12 cellular contexts compared by ENCODE assay signal in genomic region chr7:129742267-129742666, GRCh38.
DNase-seq lines count a peak whose midpoint lies in the region; ATAC-seq and TF ChIP-seq lines count a peak whose summit lies in the region.
"Had no signal": no experiment of that assay in that cellular context is flagged by ENCODE, and none has a peak within 500 bp of the region (broad histone marks: within the 10 kb centered on the region; RNA-seq: fewer than 3 reads in every experiment).

No MANE protein-coding gene starts in this region.

- DNase-seq in NCI-H146 (lab: John Stamatoyannopoulos, UW), result peak; percentile 18
- no peak for DNase-seq in NCI-H146 treated with DMSO at 0.1 percent for 48 hours (lab: John Stamatoyannopoulos, UW; ENCODE audit: unreplicated experiment)
- DNase-seq in heart right ventricle, result no peak
- no peak for DNase-seq in left ventricle myocardium inferior
- no peak for DNase-seq in WTC11 (ENCODE audit: low spot score)
- no peak for DNase-seq in psoas muscle
- no peak for DNase-seq in globus pallidus (ENCODE audit: low spot score)
- DNase-seq: 8988T had no signal

- peaks cover 48% of the 10 kb centered on the region for H3K4me1 Mint-ChIP-seq in WTC11

- no peaks in the 10 kb centered on the region for H3K9me3 Mint-ChIP-seq in WTC11

- no peaks in the 10 kb centered on the region for H3K27me3 Mint-ChIP-seq in WTC11 (ENCODE audit: low read depth)

- H3K4me3 Mint-ChIP-seq in WTC11, result peak overlapping the region; percentile 1; the same call in 1 of the 2 replicates

- CTCF ChIA-PET in WTC11 (lab: Charles Lee), result interaction anchor here (4.6 kb wide), 1 partner anchor 83 kb away, joined by 26 read pairs; no protein-coding TSS in a partner anchor

- H3K27me3 ChIP-seq in heart right ventricle (no peaks in the 10 kb centered on the region), left ventricle myocardium inferior (ENCODE audit: low read depth) (no peaks in the 10 kb centered on the region), psoas muscle (ENCODE audit: insufficient read depth in 3 of 3, low read length in 2 of 3) (no peaks in the 10 kb centered on the region)
- H3K27me3 ChIP-seq: BLaER1 treated with 17β-estradiol and CSF1 and Interleukin-3, amounts not matched to agents 10 nM and 100 nM had no signal

- H3K4me3 ChIP-seq in heart right ventricle, result no peak overlapping the region
- H3K4me3 ChIP-seq in left ventricle myocardium inferior, result no peak overlapping the region
- H3K4me3 ChIP-seq in psoas muscle, result no peak overlapping the region
- H3K4me3 ChIP-seq: BLaER1 treated with 17β-estradiol and CSF1 and Interleukin-3, amounts not matched to agents 10 nM and 100 nM; HAP-1 had no signal

- H3K4me1 ChIP-seq in heart right ventricle, result peaks cover 3 to 58% (median 38%) of the 10 kb centered on the region in 9 donors
- peaks cover 51% of the 10 kb centered on the region for H3K4me1 ChIP-seq in left ventricle myocardium inferior
- peaks cover 38% of the 10 kb centered on the region for H3K4me1 ChIP-seq in psoas muscle
- H3K4me1 ChIP-seq: HAP-1 had no signal

- no peaks in the 10 kb centered on the region for H3K9me3 ChIP-seq in heart right ventricle
- H3K9me3 ChIP-seq in left ventricle myocardium inferior (replicated peaks), result no peaks in the 10 kb centered on the region
- no peaks in the 10 kb centered on the region for H3K9me3 ChIP-seq in psoas muscle
- H3K9me3 ChIP-seq: BLaER1 treated with 17β-estradiol and CSF1 and Interleukin-3, amounts not matched to agents 10 nM and 100 nM; HAP-1 had no signal

- H3K36me3 ChIP-seq in heart right ventricle (peaks cover 0 to 70% (median 0%) of the 10 kb centered on the region in 9 donors), left ventricle myocardium inferior (peaks cover 18% of the 10 kb centered on the region), psoas muscle (ENCODE audit: insufficient read depth in 1 of 2, low read depth in 1 of 2) (peaks cover 1 to 12% of the 10 kb centered on the region in 2 donors)
- H3K36me3 ChIP-seq: HAP-1 had no signal

- intact Hi-C loops in heart right ventricle (cut with DNase I) (no loop called here), left ventricle myocardium inferior (cut with micrococcal nuclease) (no loop called here), psoas muscle (cut with DNase I) (loop anchor here in 1 of 2 donors (5.0 to 10.0 kb wide), 3 partner anchors 55 to 263 kb away; no protein-coding TSS in a partner anchor)

- 0 out of 2 replicates have a peak overlapping the region, but pooled peaks have one; percentile 30 for H3K27ac Mint-ChIP-seq in WTC11

- ATAC-seq in heart right ventricle, result peak in 5 of 8 donors; percentile 18 to 74 (median 28)
- ATAC-seq in WTC11, result peak; percentile 36
- no peak for ATAC-seq in psoas muscle
- ATAC-seq in HG03135 (IDR thresholded peaks at IDR 0.05; ENCODE audit: unreplicated experiment), result no peak
- ATAC-seq: HepG2 had no signal

- H3K27ac ChIP-seq in heart right ventricle (no peak overlapping the region), left ventricle myocardium inferior (replicated peaks) (no peak overlapping the region), psoas muscle (peak overlapping the region; percentile 86)
- H3K27ac ChIP-seq: BLaER1 treated with 17β-estradiol and CSF1 and Interleukin-3, amounts not matched to agents 10 nM and 100 nM had no signal

- WGBS in heart right ventricle, 2 donors, result 43 to 54% methylated on average over 5 of the region's 5 CpGs
- WGBS in psoas muscle, 3 donors, result 83 to 95% (median 86%) methylated on average over 5 of the region's 5 CpGs

- TF ChIP-seq CTCF in heart right ventricle (IDR thresholded peaks at IDR 0.05) (no peak), left ventricle myocardium inferior (IDR thresholded peaks at IDR 0.05; ENCODE audit: borderline replicate concordance) (no peak), WTC11 (IDR thresholded peaks at IDR 0.05) (no peak), psoas muscle (IDR thresholded peaks at IDR 0.05) (no peak)

- POLR2A ChIA-PET in WTC11 (lab: Charles Lee), result no interaction called here

- H3K36me3 Mint-ChIP-seq in WTC11, result peaks cover 3% of the 10 kb centered on the region

TF ChIP-seq in WTC11, 78 proteins besides CTCF, POLR2A, EP300 and RAD21:
- no peak for TF ChIP-seq ESRRA (CRISPR knock-in tag; IDR thresholded peaks at IDR 0.05; ENCODE audit: borderline replicate concordance)
- no peak for TF ChIP-seq ATF1 (CRISPR knock-in tag; IDR thresholded peaks at IDR 0.05)
- TF ChIP-seq, protein P1, sequence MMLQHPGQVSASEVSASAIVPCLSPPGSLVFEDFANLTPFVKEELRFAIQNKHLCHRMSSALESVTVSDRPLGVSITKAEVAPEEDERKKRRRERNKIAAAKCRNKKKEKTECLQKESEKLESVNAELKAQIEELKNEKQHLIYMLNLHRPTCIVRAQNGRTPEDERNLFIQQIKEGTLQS (CRISPR knock-in tag; conservative IDR thresholded peaks at IDR 0.05), result no peak
- TF ChIP-seq ZNF425 (CRISPR knock-in tag; conservative IDR thresholded peaks at IDR 0.05), result no peak
- TF ChIP-seq ZNF423 (CRISPR knock-in tag; IDR thresholded peaks at IDR 0.05), result no peak
- no peak for TF ChIP-seq E2F5 (CRISPR knock-in tag; IDR thresholded peaks at IDR 0.05)
- TF ChIP-seq ZNF121 (CRISPR knock-in tag; IDR thresholded peaks at IDR 0.05), result no peak
- TF ChIP-seq FOXJ3 (CRISPR knock-in tag; IDR thresholded peaks at IDR 0.05; ENCODE audit: borderline replicate concordance), result no peak
- no peak for TF ChIP-seq GRHL2 (CRISPR knock-in tag; IDR thresholded peaks at IDR 0.05; ENCODE audit: insufficient replicate concordance, severe bottlenecking)
- TF ChIP-seq, protein P2, sequence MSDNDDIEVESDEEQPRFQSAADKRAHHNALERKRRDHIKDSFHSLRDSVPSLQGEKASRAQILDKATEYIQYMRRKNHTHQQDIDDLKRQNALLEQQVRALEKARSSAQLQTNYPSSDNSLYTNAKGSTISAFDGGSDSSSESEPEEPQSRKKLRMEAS (CRISPR knock-in tag; IDR thresholded peaks at IDR 0.05), result no peak
- no peak for TF ChIP-seq PRRX2 (CRISPR knock-in tag; IDR thresholded peaks at IDR 0.05)
- TF ChIP-seq ZNF263 (CRISPR knock-in tag; IDR thresholded peaks at IDR 0.05; ENCODE audit: low read depth), result no peak
- no peak for TF ChIP-seq FOXP1 (CRISPR knock-in tag; IDR thresholded peaks at IDR 0.05; ENCODE audit: borderline replicate concordance)
- TF ChIP-seq MLX (CRISPR knock-in tag; IDR thresholded peaks at IDR 0.05), result no peak
- TF ChIP-seq USF2 (CRISPR knock-in tag; IDR thresholded peaks at IDR 0.05), result no peak
- no peak for TF ChIP-seq TCF7 (CRISPR knock-in tag; IDR thresholded peaks at IDR 0.05; ENCODE audit: low read depth)
- no peak for TF ChIP-seq KAT7 (CRISPR knock-in tag; IDR thresholded peaks at IDR 0.05; ENCODE audit: borderline replicate concordance)

Comparison
In these comparisons a context has a peak if more than half of its experiments do, and no peak if none do; other contexts are left out.
1. ATAC-seq: peak in heart right ventricle (5 of 8) and WTC11 (single experiment); none in psoas muscle (0 of 4) and HG03135 (single experiment).